ENCODE assay signal across 1 cellular context in the genomic region with DNA sequence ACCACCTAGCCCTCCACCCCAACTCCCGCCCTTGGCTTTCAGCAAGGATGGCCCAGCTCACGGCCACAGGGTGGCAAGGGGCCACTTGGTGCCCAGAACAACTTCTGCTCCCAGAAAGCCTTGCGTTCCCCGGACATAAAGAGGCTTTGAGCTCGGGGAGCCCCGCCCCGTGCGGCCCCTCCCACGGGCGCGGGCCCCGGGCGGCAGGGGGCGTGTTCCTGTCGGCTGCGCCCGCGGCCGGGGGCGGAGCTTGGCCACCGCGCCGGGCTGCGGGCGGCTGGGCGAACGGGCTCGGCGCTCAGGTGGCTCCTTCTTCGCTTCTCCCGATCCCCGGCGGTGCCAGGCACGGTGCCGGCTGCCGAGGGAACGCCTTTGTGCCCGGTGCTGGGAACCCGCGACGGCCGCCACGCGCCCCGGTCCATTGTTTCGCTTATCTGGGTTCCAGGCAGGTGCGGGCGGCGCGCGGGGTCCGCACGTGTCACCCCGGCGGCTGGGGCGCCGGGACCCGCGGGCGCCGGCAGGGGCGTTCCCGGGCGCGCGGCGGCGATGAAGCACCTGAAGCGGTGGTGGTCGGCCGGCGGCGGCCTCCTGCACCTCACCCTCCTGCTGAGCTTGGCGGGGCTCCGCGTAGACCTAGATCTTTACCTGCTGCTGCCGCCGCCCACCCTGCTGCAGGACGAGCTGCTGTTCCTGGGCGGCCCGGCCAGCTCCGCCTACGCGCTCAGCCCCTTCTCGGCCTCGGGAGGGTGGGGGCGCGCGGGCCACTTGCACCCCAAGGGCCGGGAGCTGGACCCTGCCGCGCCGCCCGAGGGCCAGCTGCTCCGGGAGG.
TF ChIP-seq lines count a peak whose summit lies in the region.

Gene NFE2L3 (plus strand): TSS at position 246 of the 829 bp plus-strand sequence. CDS start 301 bp downstream, at position 547.

TF ChIP-seq in HepG2, 621 proteins besides CTCF, POLR2A, EP300 and RAD21 (continued from another document and continues in another):
- TF ChIP-seq, protein P1, sequence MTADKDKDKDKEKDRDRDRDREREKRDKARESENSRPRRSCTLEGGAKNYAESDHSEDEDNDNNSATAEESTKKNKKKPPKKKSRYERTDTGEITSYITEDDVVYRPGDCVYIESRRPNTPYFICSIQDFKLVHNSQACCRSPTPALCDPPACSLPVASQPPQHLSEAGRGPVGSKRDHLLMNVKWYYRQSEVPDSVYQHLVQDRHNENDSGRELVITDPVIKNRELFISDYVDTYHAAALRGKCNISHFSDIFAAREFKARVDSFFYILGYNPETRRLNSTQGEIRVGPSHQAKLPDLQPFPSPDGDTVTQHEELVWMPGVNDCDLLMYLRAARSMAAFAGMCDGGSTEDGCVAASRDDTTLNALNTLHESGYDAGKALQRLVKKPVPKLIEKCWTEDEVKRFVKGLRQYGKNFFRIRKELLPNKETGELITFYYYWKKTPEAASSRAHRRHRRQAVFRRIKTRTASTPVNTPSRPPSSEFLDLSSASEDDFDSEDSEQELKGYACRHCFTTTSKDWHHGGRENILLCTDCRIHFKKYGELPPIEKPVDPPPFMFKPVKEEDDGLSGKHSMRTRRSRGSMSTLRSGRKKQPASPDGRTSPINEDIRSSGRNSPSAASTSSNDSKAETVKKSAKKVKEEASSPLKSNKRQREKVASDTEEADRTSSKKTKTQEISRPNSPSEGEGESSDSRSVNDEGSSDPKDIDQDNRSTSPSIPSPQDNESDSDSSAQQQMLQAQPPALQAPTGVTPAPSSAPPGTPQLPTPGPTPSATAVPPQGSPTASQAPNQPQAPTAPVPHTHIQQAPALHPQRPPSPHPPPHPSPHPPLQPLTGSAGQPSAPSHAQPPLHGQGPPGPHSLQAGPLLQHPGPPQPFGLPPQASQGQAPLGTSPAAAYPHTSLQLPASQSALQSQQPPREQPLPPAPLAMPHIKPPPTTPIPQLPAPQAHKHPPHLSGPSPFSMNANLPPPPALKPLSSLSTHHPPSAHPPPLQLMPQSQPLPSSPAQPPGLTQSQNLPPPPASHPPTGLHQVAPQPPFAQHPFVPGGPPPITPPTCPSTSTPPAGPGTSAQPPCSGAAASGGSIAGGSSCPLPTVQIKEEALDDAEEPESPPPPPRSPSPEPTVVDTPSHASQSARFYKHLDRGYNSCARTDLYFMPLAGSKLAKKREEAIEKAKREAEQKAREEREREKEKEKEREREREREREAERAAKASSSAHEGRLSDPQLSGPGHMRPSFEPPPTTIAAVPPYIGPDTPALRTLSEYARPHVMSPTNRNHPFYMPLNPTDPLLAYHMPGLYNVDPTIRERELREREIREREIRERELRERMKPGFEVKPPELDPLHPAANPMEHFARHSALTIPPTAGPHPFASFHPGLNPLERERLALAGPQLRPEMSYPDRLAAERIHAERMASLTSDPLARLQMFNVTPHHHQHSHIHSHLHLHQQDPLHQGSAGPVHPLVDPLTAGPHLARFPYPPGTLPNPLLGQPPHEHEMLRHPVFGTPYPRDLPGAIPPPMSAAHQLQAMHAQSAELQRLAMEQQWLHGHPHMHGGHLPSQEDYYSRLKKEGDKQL (CRISPR knock-in tag; IDR thresholded peaks at IDR 0.05; ENCODE audit: low read depth), result no peak
- peak; percentile 95 for TF ChIP-seq HNRNPL (IDR thresholded peaks at IDR 0.05; ENCODE audit: low read depth, low read length)
- TF ChIP-seq TFAP4 (IDR thresholded peaks at IDR 0.05; ENCODE audit: borderline replicate concordance, low read depth), result 0 out of 2 replicates have a peak, but pooled peaks have one; percentile 18
- no peak for TF ChIP-seq NCOA1 (CRISPR knock-in tag; IDR thresholded peaks at IDR 0.05)
- TF ChIP-seq CENPT (CRISPR knock-in tag; IDR thresholded peaks at IDR 0.05; ENCODE audit: low read depth), result no peak
- peak; percentile 2 for TF ChIP-seq ASH2L (IDR thresholded peaks at IDR 0.05; ENCODE audit: insufficient read length, low read depth, low read length)
- TF ChIP-seq MLXIP (CRISPR knock-in tag; IDR thresholded peaks at IDR 0.05; ENCODE audit: borderline replicate concordance), result no peak
- TF ChIP-seq HOMEZ (CRISPR knock-in tag; IDR thresholded peaks at IDR 0.05; ENCODE audit: low read depth), result 0 out of 2 replicates have a peak, but pooled peaks have one; percentile 32
- 0 out of 2 replicates have a peak, but pooled peaks have one; percentile 7 for TF ChIP-seq ZNF546 (CRISPR knock-in tag; conservative IDR thresholded peaks at IDR 0.05)
- TF ChIP-seq MYC (CRISPR knock-in tag; IDR thresholded peaks at IDR 0.05; ENCODE audit: borderline replicate concordance), result peak; percentile 13; the same call in 1 of the 2 replicates
- no peak for TF ChIP-seq ZNF674 (CRISPR knock-in tag; IDR thresholded peaks at IDR 0.05; ENCODE audit: low read depth)
- peak; percentile 37 for TF ChIP-seq ZNF687 (CRISPR knock-in tag; IDR thresholded peaks at IDR 0.05)
- peak; percentile 22; the same call in 1 of the 2 replicates for TF ChIP-seq ZNF563 (CRISPR knock-in tag; IDR thresholded peaks at IDR 0.05)
- TF ChIP-seq ZHX1 (CRISPR knock-in tag; IDR thresholded peaks at IDR 0.05; ENCODE audit: low read depth), result no peak
- TF ChIP-seq, protein P2, sequence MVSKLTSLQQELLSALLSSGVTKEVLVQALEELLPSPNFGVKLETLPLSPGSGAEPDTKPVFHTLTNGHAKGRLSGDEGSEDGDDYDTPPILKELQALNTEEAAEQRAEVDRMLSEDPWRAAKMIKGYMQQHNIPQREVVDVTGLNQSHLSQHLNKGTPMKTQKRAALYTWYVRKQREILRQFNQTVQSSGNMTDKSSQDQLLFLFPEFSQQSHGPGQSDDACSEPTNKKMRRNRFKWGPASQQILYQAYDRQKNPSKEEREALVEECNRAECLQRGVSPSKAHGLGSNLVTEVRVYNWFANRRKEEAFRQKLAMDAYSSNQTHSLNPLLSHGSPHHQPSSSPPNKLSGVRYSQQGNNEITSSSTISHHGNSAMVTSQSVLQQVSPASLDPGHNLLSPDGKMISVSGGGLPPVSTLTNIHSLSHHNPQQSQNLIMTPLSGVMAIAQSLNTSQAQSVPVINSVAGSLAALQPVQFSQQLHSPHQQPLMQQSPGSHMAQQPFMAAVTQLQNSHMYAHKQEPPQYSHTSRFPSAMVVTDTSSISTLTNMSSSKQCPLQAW (CRISPR knock-in tag; IDR thresholded peaks at IDR 0.05), result no peak
- no peak for TF ChIP-seq ZNF30 (CRISPR knock-in tag; IDR thresholded peaks at IDR 0.05)
- no peak for TF ChIP-seq ZNF605 (CRISPR knock-in tag; IDR thresholded peaks at IDR 0.05)
- TF ChIP-seq, protein P3, sequence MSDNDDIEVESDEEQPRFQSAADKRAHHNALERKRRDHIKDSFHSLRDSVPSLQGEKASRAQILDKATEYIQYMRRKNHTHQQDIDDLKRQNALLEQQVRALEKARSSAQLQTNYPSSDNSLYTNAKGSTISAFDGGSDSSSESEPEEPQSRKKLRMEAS (IDR thresholded peaks at IDR 0.05), result peak; percentile 41; the same call in 1 of the 2 replicates
- no peak for TF ChIP-seq TRIM24 (CRISPR knock-in tag; IDR thresholded peaks at IDR 0.05)
- TF ChIP-seq ZFP90 (CRISPR knock-in tag; IDR thresholded peaks at IDR 0.05; ENCODE audit: borderline replicate concordance), result no peak
- TF ChIP-seq E2F5 (CRISPR knock-in tag; conservative IDR thresholded peaks at IDR 0.05), result no peak
- no peak for TF ChIP-seq NFKBIZ (CRISPR knock-in tag; IDR thresholded peaks at IDR 0.05)
- TF ChIP-seq ZNF333 (CRISPR knock-in tag; IDR thresholded peaks at IDR 0.05; ENCODE audit: borderline replicate concordance), result no peak
- TF ChIP-seq TCF12 (IDR thresholded peaks at IDR 0.05), result no peak
- no peak for TF ChIP-seq TCF12 (CRISPR knock-in tag; IDR thresholded peaks at IDR 0.05)
- TF ChIP-seq, protein P4, sequence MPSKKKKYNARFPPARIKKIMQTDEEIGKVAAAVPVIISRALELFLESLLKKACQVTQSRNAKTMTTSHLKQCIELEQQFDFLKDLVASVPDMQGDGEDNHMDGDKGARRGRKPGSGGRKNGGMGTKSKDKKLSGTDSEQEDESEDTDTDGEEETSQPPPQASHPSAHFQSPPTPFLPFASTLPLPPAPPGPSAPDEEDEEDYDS (CRISPR knock-in tag; IDR thresholded peaks at IDR 0.05), result no peak
- no peak for TF ChIP-seq ARNT (IDR thresholded peaks at IDR 0.05)
- TF ChIP-seq ZNF253 (CRISPR knock-in tag; IDR thresholded peaks at IDR 0.05; ENCODE audit: borderline replicate concordance), result no peak
- TF ChIP-seq ATF7-NPFF (CRISPR knock-in tag; IDR thresholded peaks at IDR 0.05; ENCODE audit: low read depth), result no peak
- TF ChIP-seq HNRNPLL (IDR thresholded peaks at IDR 0.05; ENCODE audit: low read depth, low read length, poor library complexity, severe bottlenecking), result peak; percentile 45
